Comparison of ENCODE assay signal across 27 cellular contexts in genomic region chr10:115982526-115982925, GRCh38.
"Had no signal": no experiment of that assay in that cellular context is flagged by ENCODE, and none has a peak within 500 bp of the region (broad histone marks: within the 10 kb centered on the region; RNA-seq: fewer than 3 reads in every experiment).

No MANE protein-coding gene starts in this region.

- H3K27ac ChIP-seq: colonic mucosa, coronary artery, dorsolateral prefrontal cortex, epithelial cell of prostate, esophagus muscularis mucosa, esophagus squamous epithelium, foreskin keratinocyte, gastrocnemius medialis, gastroesophageal sphincter, heart left ventricle, heart right ventricle had no signal

- H3K36me3 ChIP-seq: colonic mucosa, esophagus muscularis mucosa, esophagus squamous epithelium, gastrocnemius medialis, gastroesophageal sphincter, heart left ventricle, heart right ventricle had no signal

- H3K4me1 ChIP-seq: colonic mucosa, esophagus squamous epithelium, foreskin keratinocyte, gastrocnemius medialis, heart right ventricle had no signal

- FAIRE-seq: colon, endometrium, endothelial cell of umbilical vein, frontal cortex had no signal

- H3K27me3 ChIP-seq: colonic mucosa, esophagus muscularis mucosa, esophagus squamous epithelium, foreskin keratinocyte, gastrocnemius medialis, gastroesophageal sphincter, heart left ventricle, heart right ventricle had no signal

- DNase-seq: colonic mucosa; cortex of kidney; dermis blood vessel endothelial cell; dorsolateral prefrontal cortex; effector CD4-positive, alpha-beta T cell; effector CD8-positive, alpha-beta T cell; effector memory CD4-positive, alpha-beta T cell; effector memory CD8-positive, alpha-beta T cell; endodermal cell; erythroblast; esophagus squamous epithelium; foreskin fibroblast; foreskin keratinocyte; foreskin melanocyte; gastrocnemius medialis; glutamatergic neuron; head of caudate nucleus; heart left ventricle; heart right ventricle had no signal

- H3K4me3 ChIP-seq: colonic mucosa, coronary artery, dorsolateral prefrontal cortex, esophagus muscularis mucosa, esophagus squamous epithelium, gastrocnemius medialis, gastroesophageal sphincter, heart left ventricle, heart right ventricle had no signal
